8 cellular contexts compared by ENCODE assay signal in the genomic region with DNA sequence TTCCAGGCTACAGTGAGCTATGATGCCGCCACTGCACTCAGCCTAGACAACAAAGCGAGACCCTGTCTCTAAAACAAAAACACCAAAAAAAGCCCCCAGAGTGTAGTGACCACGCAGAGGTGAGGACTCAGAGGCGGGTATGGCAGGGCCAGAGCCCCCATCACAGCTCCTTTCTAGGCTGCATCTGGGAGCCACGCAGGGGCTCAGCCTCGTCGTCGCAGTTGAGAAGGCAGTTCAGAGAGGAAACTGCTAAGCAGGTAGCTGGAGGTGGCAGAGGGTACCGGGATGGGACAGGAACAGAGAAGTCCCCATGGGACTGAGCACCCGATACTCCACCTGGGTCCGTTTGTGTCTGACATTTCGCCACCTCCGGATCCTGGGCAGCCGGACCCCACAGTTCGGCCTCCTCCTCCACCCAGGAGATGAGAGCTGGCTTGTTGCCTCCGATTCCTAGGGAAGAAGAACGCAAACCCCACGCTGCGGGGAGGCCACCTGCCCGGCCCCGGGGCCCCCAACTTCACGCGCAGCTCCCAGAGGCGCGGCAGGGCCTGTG. TPM values are rescaled to one million over a fixed set of nuclear protein-coding genes. Genes with fewer than 3 reads are reported as not detected.
DNase-seq lines count a peak whose midpoint lies in the region; ATAC-seq, FAIRE-seq and TF ChIP-seq lines count a peak whose summit lies in the region.

No MANE protein-coding gene starts in this region.

- intact Hi-C loops in pancreas (cut with DNase I): no loop called here

- 5 to 8% methylated on average over 25 of the region's 25 CpGs for WGBS in pancreas, 2 donors

- H3K4me3 ChIP-seq in GM12875 (ENCODE audit: low read depth, low read length) (peak overlapping the region; percentile 88), WI38 (ENCODE audit: low read depth, low read length) (peak overlapping the region; percentile 83), fibroblast of mammary gland (ENCODE audit: control insufficient read depth, low read depth, low read length) (peak overlapping the region; percentile 74), pancreas (peak overlapping the region; percentile 65 to 90 (median 88))

- ATAC-seq in HG02642 (IDR thresholded peaks at IDR 0.05; ENCODE audit: poor library complexity, unreplicated experiment) (peak; percentile 15), pancreas (peak; percentile 4 to 7 (median 4))

- peaks cover 0 to 10% (median 0%) of the 10 kb centered on the region in 3 donors for H3K4me1 ChIP-seq in pancreas

- H3K27ac ChIP-seq in pancreas: peak overlapping the region; percentile 91 to 97 (median 96)

- no peak for FAIRE-seq in pancreas (lab: Jason Lieb, UNC)

- DNase-seq in fibroblast of mammary gland (ENCODE audit: low read depth) (no peak), pancreas (peak in 1 of 6 donors; percentile 31), Kasumi-1 (lab: John Stamatoyannopoulos, UW) (no peak), UCSD-AML1 (lab: John Stamatoyannopoulos, UW; ENCODE audit: unreplicated experiment) (no peak)
- no peak for DNase-seq in effector CD4-positive, alpha-beta T cell

- TF ChIP-seq CTCF in GM12875 (IDR thresholded peaks at IDR 0.05; ENCODE audit: borderline replicate concordance, insufficient read depth, low read depth, low read length): no peak
- TF ChIP-seq CTCF in WI38 (IDR thresholded peaks at IDR 0.05; ENCODE audit: low read depth, low read length): no peak
- no peak for TF ChIP-seq CTCF in fibroblast of mammary gland (conservative IDR thresholded peaks at IDR 0.05; ENCODE audit: control insufficient read depth, insufficient read depth, low read depth, low read length)
- TF ChIP-seq CTCF in pancreas (IDR thresholded peaks at IDR 0.05): no peak

- H3K27me3 ChIP-seq in pancreas: no peaks in the 10 kb centered on the region

- no peaks in the 10 kb centered on the region for H3K9me3 ChIP-seq in pancreas

- H3K36me3 ChIP-seq in pancreas: peaks cover 0 to 16% (median 7%) of the 10 kb centered on the region in 3 donors

RNA-seq across cellular contexts. Expression of a gene that starts 0.7 kb away (rescaled TPM):
- 1 to 10 TPM; 3.1 to 5.6 (median 4.0) TPM for total RNA-seq in pancreas
- 1 to 10 TPM; 4.8 to 5.4 TPM for polyA plus RNA-seq in pancreas

RNA-seq across cellular contexts. Expression of a gene that starts 14.0 kb away (rescaled TPM):
- total RNA-seq in pancreas: 10 to 100 TPM in 2 of 6 donors, 1 to 10 TPM in 4; 7.6 to 11.3 (median 9.6) TPM
- polyA plus RNA-seq in pancreas: 10 to 100 TPM; 24.3 to 26.4 TPM

RNA-seq across cellular contexts. Expression of a gene that starts 22.8 kb away (rescaled TPM):
- 1 to 10 TPM; 2.7 to 6.0 (median 4.5) TPM for total RNA-seq in pancreas
- polyA plus RNA-seq in pancreas: 1 to 10 TPM; 5.5 to 6.9 TPM

RNA-seq across cellular contexts. Expression of a gene that starts 28.0 kb away (rescaled TPM):
- 10 to 100 TPM in 1 of 6 donors, 1 to 10 TPM in 5; 7.1 to 12.1 (median 8.1) TPM for total RNA-seq in pancreas
- polyA plus RNA-seq in pancreas: 1 to 10 TPM; 6.3 to 8.4 TPM

RNA-seq across cellular contexts. Expression of a gene that starts 31.1 kb away (rescaled TPM):
- 10 to 100 TPM; 11.7 to 21.3 (median 13.5) TPM for total RNA-seq in pancreas
- 10 to 100 TPM; 26.7 to 31.4 TPM for polyA plus RNA-seq in pancreas
